Comparison of ENCODE assay signal across 7 cellular contexts in genomic region chr18:11995445-11996189, GRCh38. TPM values are rescaled to one million over a fixed set of nuclear protein-coding genes. Genes with fewer than 3 reads are reported as not detected.
A peak's percentile ranks its signal among the peaks of the same experiment; 100 is the strongest.
DNase-seq lines count a peak whose midpoint lies in the region; ATAC-seq and TF ChIP-seq lines count a peak whose summit lies in the region.

No MANE protein-coding gene starts in this region.

- H3K27me3 Mint-ChIP-seq in WTC11 (ENCODE audit: low read depth) (no peaks in the 10 kb centered on the region), chondrocyte (ENCODE audit: low read depth) (no peaks in the 10 kb centered on the region)

- TF ChIP-seq CTCF in GM12873 (IDR thresholded peaks at IDR 0.05; ENCODE audit: insufficient read depth, low read depth, low read length, missing control alignments) (peak; percentile 84), WTC11 (IDR thresholded peaks at IDR 0.05) (peak; percentile 47), chondrocyte (IDR thresholded peaks at IDR 0.05) (peak; percentile 97)

- ATAC-seq in HG02610 (IDR thresholded peaks at IDR 0.05; ENCODE audit: unreplicated experiment), result peak; percentile 79
- ATAC-seq in WTC11, result peak; percentile 90
- ATAC-seq in left colon, result peak; percentile 70

- CTCF ChIA-PET in WTC11 (lab: Charles Lee), result interaction anchor here (0.6 to 12.7 kb wide), 50 partner anchors 9 to 442 kb away, joined by 3 to 195 read pairs (median 5); partner anchors contain the start of genes GNAL and IMPA2

- H3K4me3 Mint-ChIP-seq in WTC11 (peak overlapping the region; percentile 26), chondrocyte (ENCODE audit: unreplicated experiment) (no peak overlapping the region)

- peak overlapping the region; percentile 92 for H3K27ac Mint-ChIP-seq in WTC11
- peak overlapping the region; percentile 50 for H3K27ac Mint-ChIP-seq in chondrocyte (ENCODE audit: unreplicated experiment)

- peaks cover 48% of the 10 kb centered on the region for H3K4me1 Mint-ChIP-seq in WTC11
- peaks cover 22% of the 10 kb centered on the region for H3K4me1 Mint-ChIP-seq in chondrocyte (ENCODE audit: low read depth)

- DNase-seq in NCI-H2081 (lab: John Stamatoyannopoulos, UW), result peak; percentile 59 to 61
- DNase-seq in WTC11 (ENCODE audit: low spot score), result peak; percentile 73
- DNase-seq in chondrocyte (ENCODE audit: low spot score), result no peak
- peak; percentile 82 to 83 for DNase-seq in left colon
- DNase-seq in stimulated activated CD4-positive, alpha-beta T cell treated with anti-CD3 and anti-CD28 coated beads, Interleukin-2, amount 100 ng/mL, for 4 hours (ENCODE audit: low read depth), result peak; percentile 29

- H3K9me3 Mint-ChIP-seq in WTC11, result no peaks in the 10 kb centered on the region
- no peaks in the 10 kb centered on the region for H3K9me3 Mint-ChIP-seq in chondrocyte (ENCODE audit: low read depth)

- H3K36me3 Mint-ChIP-seq in WTC11, result peaks cover 17% of the 10 kb centered on the region
- H3K36me3 Mint-ChIP-seq in chondrocyte (ENCODE audit: low read depth), result no peaks in the 10 kb centered on the region

- intact Hi-C loops in left colon (cut with DNase I, micrococcal nuclease), result loop anchor here (2.0 to 10.0 kb wide), 2 partner anchors 57 to 61 kb away; no protein-coding TSS in a partner anchor

- POLR2A ChIA-PET in WTC11 (lab: Charles Lee), result interaction anchor here (0.8 to 2.7 kb wide), 5 partner anchors 14 to 259 kb away, joined by 3 to 29 read pairs (median 4); partner anchors contain the start of gene IMPA2

TF ChIP-seq in WTC11, 78 proteins besides CTCF, POLR2A, EP300 and RAD21:
- TF ChIP-seq ZBTB43 (CRISPR knock-in tag; IDR thresholded peaks at IDR 0.05), result no peak
- TF ChIP-seq NFATC4 (CRISPR knock-in tag; IDR thresholded peaks at IDR 0.05), result no peak
- no peak for TF ChIP-seq SP1 (CRISPR knock-in tag; conservative IDR thresholded peaks at IDR 0.05)
- TF ChIP-seq ZNF138 (CRISPR knock-in tag; conservative IDR thresholded peaks at IDR 0.05), result no peak
- no peak for TF ChIP-seq JAZF1 (CRISPR knock-in tag; IDR thresholded peaks at IDR 0.05)
- TF ChIP-seq, protein P1, sequence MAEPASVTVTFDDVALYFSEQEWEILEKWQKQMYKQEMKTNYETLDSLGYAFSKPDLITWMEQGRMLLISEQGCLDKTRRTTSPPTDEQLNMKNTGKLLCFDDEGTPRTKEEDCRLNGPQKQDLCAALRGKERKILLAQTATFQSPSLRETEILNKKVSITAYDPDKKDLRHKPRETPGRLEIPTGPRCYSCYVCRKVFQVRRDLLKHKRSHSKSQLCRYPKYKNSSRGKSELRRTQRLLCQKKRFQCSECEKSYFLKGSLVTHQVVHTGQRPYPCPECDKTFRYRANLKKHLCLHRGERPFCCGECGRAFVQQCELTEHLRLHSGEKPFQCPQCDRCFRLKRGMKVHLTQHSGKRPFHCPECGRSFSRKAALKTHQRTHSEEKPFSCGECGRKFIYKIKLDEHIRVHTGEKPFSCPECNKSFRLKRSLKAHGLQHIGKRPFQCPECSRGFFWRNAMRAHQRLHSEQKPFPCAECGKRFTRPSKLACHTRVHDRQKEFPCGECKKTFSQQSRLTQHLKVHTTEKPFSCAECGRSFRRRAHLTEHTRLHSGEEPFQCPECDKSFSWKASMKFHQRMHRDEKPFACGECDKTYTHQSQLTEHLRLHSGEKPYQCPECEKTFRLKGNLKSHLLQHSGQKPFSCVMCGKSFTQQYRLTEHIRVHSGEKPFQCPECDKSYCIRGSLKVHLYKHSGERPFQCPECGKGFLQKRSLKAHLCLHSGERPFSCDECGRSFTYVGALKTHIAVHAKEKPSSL (CRISPR knock-in tag; conservative IDR thresholded peaks at IDR 0.05), result no peak
- no peak for TF ChIP-seq GRHL2 (CRISPR knock-in tag; IDR thresholded peaks at IDR 0.05; ENCODE audit: insufficient replicate concordance, severe bottlenecking)
- no peak for TF ChIP-seq OVOL2 (CRISPR knock-in tag; IDR thresholded peaks at IDR 0.05; ENCODE audit: borderline replicate concordance)
- TF ChIP-seq ETV6 (CRISPR knock-in tag; IDR thresholded peaks at IDR 0.05), result no peak
- TF ChIP-seq, protein P2, sequence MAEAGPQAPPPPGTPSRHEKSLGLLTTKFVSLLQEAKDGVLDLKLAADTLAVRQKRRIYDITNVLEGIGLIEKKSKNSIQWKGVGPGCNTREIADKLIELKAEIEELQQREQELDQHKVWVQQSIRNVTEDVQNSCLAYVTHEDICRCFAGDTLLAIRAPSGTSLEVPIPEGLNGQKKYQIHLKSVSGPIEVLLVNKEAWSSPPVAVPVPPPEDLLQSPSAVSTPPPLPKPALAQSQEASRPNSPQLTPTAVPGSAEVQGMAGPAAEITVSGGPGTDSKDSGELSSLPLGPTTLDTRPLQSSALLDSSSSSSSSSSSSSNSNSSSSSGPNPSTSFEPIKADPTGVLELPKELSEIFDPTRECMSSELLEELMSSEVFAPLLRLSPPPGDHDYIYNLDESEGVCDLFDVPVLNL (CRISPR knock-in tag; IDR thresholded peaks at IDR 0.05; ENCODE audit: borderline replicate concordance, low read depth), result no peak
- no peak for TF ChIP-seq NR1H2 (CRISPR knock-in tag; IDR thresholded peaks at IDR 0.05)
- no peak for TF ChIP-seq GTF2I (CRISPR knock-in tag; conservative IDR thresholded peaks at IDR 0.05)

RNA-seq across cellular contexts. Expression of gene IMPA2, which starts 14.3 kb away (rescaled TPM):
- 98.8 to 113 TPM (median 108 TPM) in 3 replicates for total RNA-seq in WTC11 (2021)
- total RNA-seq in chondrocyte, result 10.8 to 25.1 TPM (median 10.9 TPM) in 3 replicates
- 100 to 1,000 TPM; 114 to 135 TPM for total RNA-seq in left colon

Comparison
In these comparisons a context has a peak if more than half of its experiments do, and no peak if none do; other contexts are left out.
1. CTCF ChIP-seq: peak in every context shown above with its lines; median percentile 97 in chondrocyte; 84 in GM12873; 47 in WTC11.